ENCODE assay signal across 25 cellular contexts in the genomic region with DNA sequence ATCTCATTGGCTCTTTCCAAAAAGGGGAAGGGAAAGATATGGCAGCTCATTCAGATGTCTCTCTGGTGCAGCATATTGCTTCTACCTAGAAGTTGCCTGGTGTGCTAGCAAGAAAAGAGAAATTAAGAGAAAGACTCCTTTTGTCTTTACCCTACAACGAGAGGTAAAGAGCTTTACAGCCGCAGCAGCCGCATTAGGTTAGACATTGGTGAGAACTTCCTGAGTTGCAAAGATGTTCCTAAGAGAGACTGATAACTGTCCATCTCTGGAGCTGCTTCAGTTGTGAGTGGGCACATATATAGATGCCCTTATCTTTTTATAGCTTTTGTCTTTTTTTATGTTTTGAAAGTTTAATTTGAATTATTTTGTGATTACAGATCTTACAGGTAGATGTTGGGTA.
DNase-seq lines count a peak whose midpoint lies in the region; ATAC-seq and TF ChIP-seq lines count a peak whose summit lies in the region.
"Had no signal": no experiment of that assay in that cellular context is flagged by ENCODE, and none has a peak within 500 bp of the region (broad histone marks: within the 10 kb centered on the region; RNA-seq: fewer than 3 reads in every experiment).

No MANE protein-coding gene starts in this region.

- H3K27ac ChIP-seq in left ventricle myocardium inferior (replicated peaks) (peak overlapping the region; percentile 62), right cardiac atrium (ENCODE audit: low read length) (no peak overlapping the region), gastroesophageal sphincter (no peak overlapping the region)
- H3K27ac ChIP-seq: PC-9, thyroid gland had no signal

- H3K27me3 ChIP-seq in left ventricle myocardium inferior (ENCODE audit: low read depth): no peaks in the 10 kb centered on the region
- no peaks in the 10 kb centered on the region for H3K27me3 ChIP-seq in right cardiac atrium (ENCODE audit: control insufficient read depth, insufficient read depth)
- no peaks in the 10 kb centered on the region for H3K27me3 ChIP-seq in Loucy (ENCODE audit: insufficient read depth, low read length, poor library complexity, severe bottlenecking)
- H3K27me3 ChIP-seq in gastroesophageal sphincter: no peaks in the 10 kb centered on the region
- H3K27me3 ChIP-seq: thyroid gland had no signal

- H3K4me1 ChIP-seq in left ventricle myocardium inferior (peaks cover 100% of the 10 kb centered on the region), right cardiac atrium (ENCODE audit: control insufficient read depth, insufficient read depth, low read length) (peaks cover 44% of the 10 kb centered on the region), Loucy (ENCODE audit: insufficient read depth, low read length, poor library complexity, severe bottlenecking) (peaks cover 67% of the 10 kb centered on the region), gastroesophageal sphincter (peaks cover 3 to 97% (median 36%) of the 10 kb centered on the region in 3 donors)

- H3K9me3 ChIP-seq in left ventricle myocardium inferior (replicated peaks) (no peaks in the 10 kb centered on the region), right cardiac atrium (ENCODE audit: control insufficient read depth, low read length) (no peaks in the 10 kb centered on the region), Loucy (ENCODE audit: insufficient read depth, low read depth, low read length) (no peaks in the 10 kb centered on the region), gastroesophageal sphincter (no peaks in the 10 kb centered on the region)
- H3K9me3 ChIP-seq: thyroid gland had no signal

- H3K9me2 ChIP-seq in Loucy (replicated peaks; ENCODE audit: low read depth, low read length): no peaks in the 10 kb centered on the region

- H3K36me3 ChIP-seq in left ventricle myocardium inferior (peaks cover 27% of the 10 kb centered on the region), Loucy (ENCODE audit: insufficient read depth, low read length) (no peaks in the 10 kb centered on the region), gastroesophageal sphincter (peaks cover 0 to 78% of the 10 kb centered on the region in 2 donors)

- no peak overlapping the region for H2AFZ ChIP-seq in Loucy (ENCODE audit: low read length)
- H2AFZ ChIP-seq: PC-9 had no signal

- H3K4me3 ChIP-seq in left ventricle myocardium inferior: no peak overlapping the region
- no peak overlapping the region for H3K4me3 ChIP-seq in right cardiac atrium (ENCODE audit: low read length)
- peak overlapping the region; percentile 37 for H3K4me3 ChIP-seq in Loucy (ENCODE audit: low read length, poor library complexity, severe bottlenecking)
- no peak overlapping the region for H3K4me3 ChIP-seq in gastroesophageal sphincter
- H3K4me3 ChIP-seq: PC-9, thyroid gland had no signal

- H3K36me3 Mint-ChIP-seq in central memory CD8-positive, alpha-beta T cell (ENCODE audit: insufficient read depth): no peaks in the 10 kb centered on the region
- peaks cover 29% of the 10 kb centered on the region for H3K36me3 Mint-ChIP-seq in stimulated activated effector memory CD8-positive, alpha-beta T cell treated with anti-CD3 and anti-CD28 coated beads, Interleukin-12 subunit alpha, Interleukin-12 subunit beta, amount 100 ng/mL, for 72 hours
- H3K36me3 Mint-ChIP-seq: T-cell had no signal

- H3F3A ChIP-seq in Loucy (ENCODE audit: low read depth): no peaks in the 10 kb centered on the region; the same call in 1 of the 2 replicates

- DNase-seq in left ventricle myocardium inferior: no peak
- DNase-seq in right cardiac atrium: no peak
- no peak for DNase-seq in central memory CD8-positive, alpha-beta T cell (ENCODE audit: low spot score in 2 of 2)
- no peak for DNase-seq in stimulated activated effector memory CD8-positive, alpha-beta T cell treated with anti-CD3 and anti-CD28 coated beads, Interleukin-12 subunit alpha, Interleukin-12 subunit beta, amount 100 ng/mL, for 72 hours (ENCODE audit: low spot score in 2 of 2)
- no peak for DNase-seq in activated gamma-delta T cell treated with Interleukin-2 at 50 U/mL for 16 hours
- no peak for DNase-seq in medulla oblongata (ENCODE audit: extremely low spot score)
- DNase-seq: activated naive CD4-positive, alpha-beta T cell treated with anti-CD3 and anti-CD28 coated beads, Interleukin-2, amount 50 U/mL, for 16 hours; activated T-cell treated with anti-CD3 and anti-CD28 coated beads, Interleukin-2, amount 50 U/mL, for 48 hours; cerebellar nuclear complex; DND-41; foreskin fibroblast; HFFc6; hippocampal formation; Karpas-422; NCI-H1048; NCI-H2029; NCI-H345; PC-9; SHP77 treated with DMSO at 0.1 percent for 48 hours; stimulated activated CD4-positive, alpha-beta T cell treated with anti-CD3 and anti-CD28 coated beads, Interleukin-4, amount 100 ng/mL, for 1 hour; stimulated activated naive CD4-positive, alpha-beta T cell treated with Interleukin-2 at 50 U/mL for 16 hours; thyroid gland had no signal

- no peaks in the 10 kb centered on the region for H3K9me3 Mint-ChIP-seq in central memory CD8-positive, alpha-beta T cell
- H3K9me3 Mint-ChIP-seq in stimulated activated effector memory CD8-positive, alpha-beta T cell treated with anti-CD3 and anti-CD28 coated beads, Interleukin-12 subunit alpha, Interleukin-12 subunit beta, amount 100 ng/mL, for 72 hours: no peaks in the 10 kb centered on the region
- H3K9me3 Mint-ChIP-seq: HFFc6, T-cell had no signal

- H3K4me3 Mint-ChIP-seq in central memory CD8-positive, alpha-beta T cell: peak overlapping the region; percentile 36
- peak overlapping the region; percentile 1 for H3K4me3 Mint-ChIP-seq in stimulated activated effector memory CD8-positive, alpha-beta T cell treated with anti-CD3 and anti-CD28 coated beads, Interleukin-12 subunit alpha, Interleukin-12 subunit beta, amount 100 ng/mL, for 72 hours
- H3K4me3 Mint-ChIP-seq: HFFc6, T-cell had no signal

- TF ChIP-seq POLR2A in gastroesophageal sphincter (IDR thresholded peaks at IDR 0.05): no peak

- H4K20me1 ChIP-seq in Loucy (ENCODE audit: insufficient read depth, low read length, poor library complexity, severe bottlenecking): no peaks in the 10 kb centered on the region

- TF ChIP-seq CTCF in left ventricle myocardium inferior (IDR thresholded peaks at IDR 0.05; ENCODE audit: borderline replicate concordance): no peak
- no peak for TF ChIP-seq CTCF in Loucy (conservative IDR thresholded peaks at IDR 0.05; ENCODE audit: low read length)
- TF ChIP-seq CTCF in gastroesophageal sphincter (IDR thresholded peaks at IDR 0.05): no peak

- H3K4me1 Mint-ChIP-seq in central memory CD8-positive, alpha-beta T cell: peaks cover 28% of the 10 kb centered on the region
- peaks cover 67% of the 10 kb centered on the region for H3K4me1 Mint-ChIP-seq in stimulated activated effector memory CD8-positive, alpha-beta T cell treated with anti-CD3 and anti-CD28 coated beads, Interleukin-12 subunit alpha, Interleukin-12 subunit beta, amount 100 ng/mL, for 72 hours

- intact Hi-C loops in left ventricle myocardium inferior (cut with micrococcal nuclease) (no loop called here), right cardiac atrium (cut with DNase I) (no loop called here)

- 67% methylated on average over 3 of the region's 3 CpGs for WGBS in right cardiac atrium
- 87 to 100% methylated on average over 3 of the region's 3 CpGs for WGBS in gastroesophageal sphincter (ENCODE audit: low coverage in 1 of 2), 2 donors

- H3K9ac ChIP-seq in Loucy (ENCODE audit: low read depth, low read length, poor library complexity, severe bottlenecking): peak overlapping the region; percentile 65

- no peak for ATAC-seq in right cardiac atrium
- no peak for ATAC-seq in central memory CD8-positive, alpha-beta T cell (replicated peaks; ENCODE audit: extremely low read depth, poor library complexity, severe bottlenecking)
- ATAC-seq in stimulated activated effector memory CD8-positive, alpha-beta T cell treated with anti-CD3 and anti-CD28 coated beads, Interleukin-12 subunit alpha, Interleukin-12 subunit beta, amount 100 ng/mL, for 72 hours: peak; percentile 45
- no peak for ATAC-seq in gastroesophageal sphincter

- no peaks in the 10 kb centered on the region for H3K79me2 ChIP-seq in Loucy (ENCODE audit: insufficient read depth, low read length)

- no peaks in the 10 kb centered on the region for H3K27me3 Mint-ChIP-seq in central memory CD8-positive, alpha-beta T cell
- H3K27me3 Mint-ChIP-seq: T-cell had no signal

- no peak for TF ChIP-seq EP300 in gastroesophageal sphincter (IDR thresholded peaks at IDR 0.05)

- no peak overlapping the region for H3K27ac Mint-ChIP-seq in central memory CD8-positive, alpha-beta T cell (ENCODE audit: low read depth)
- peak overlapping the region; percentile 76 for H3K27ac Mint-ChIP-seq in stimulated activated effector memory CD8-positive, alpha-beta T cell treated with anti-CD3 and anti-CD28 coated beads, Interleukin-12 subunit alpha, Interleukin-12 subunit beta, amount 100 ng/mL, for 72 hours
- H3K27ac Mint-ChIP-seq: HFFc6 had no signal

- peak overlapping the region; percentile 72 for H3K4me2 ChIP-seq in Loucy (ENCODE audit: low read depth, low read length, poor library complexity, severe bottlenecking)
- H3K4me2 ChIP-seq: PC-9 had no signal
